Comparison of ENCODE assay signal across 15 cellular contexts in genomic region chr1:4174291-4175200, GRCh38.
"Had no signal": no experiment of that assay in that cellular context is flagged by ENCODE, and none has a peak within 500 bp of the region (broad histone marks: within the 10 kb centered on the region; RNA-seq: fewer than 3 reads in every experiment).

No MANE protein-coding gene starts in this region.

- H3K9me3 ChIP-seq: ovary, thoracic aorta, uterus had no signal

- ATAC-seq: activated naive CD4-positive, alpha-beta T cell treated with anti-CD3 and anti-CD28 coated beads, Interleukin-2, amount 50 U/mL, for 72 hours; activated T-helper 17 cell treated with anti-CD3 and anti-CD28 coated beads, Interleukin-2, amount 50 U/mL, for 72 hours; left colon; stimulated activated naive CD8-positive, alpha-beta T cell treated with anti-CD3 and anti-CD28 coated beads, Interleukin-15, amount 100 ng/mL, for 72 hours; T-helper 17 cell had no signal

- H3K9me3 Mint-ChIP-seq: activated naive CD4-positive, alpha-beta T cell treated with anti-CD3 and anti-CD28 coated beads, Interleukin-2, amount 50 U/mL, for 72 hours; activated T-helper 17 cell treated with anti-CD3 and anti-CD28 coated beads, Interleukin-2, amount 50 U/mL, for 72 hours; dendritic cell treated with granulocyte-macrophage colony-stimulating factor and Interleukin-4, amounts not matched to agents 40 ng/mL and 50 ng/mL, for 4 days; nephron; stimulated activated naive CD8-positive, alpha-beta T cell treated with anti-CD3 and anti-CD28 coated beads, Interleukin-15, amount 100 ng/mL, for 72 hours had no signal

- H3K27ac Mint-ChIP-seq: activated T-helper 17 cell treated with anti-CD3 and anti-CD28 coated beads, Interleukin-2, amount 50 U/mL, for 72 hours; dendritic cell treated with granulocyte-macrophage colony-stimulating factor and Interleukin-4, amounts not matched to agents 40 ng/mL and 50 ng/mL, for 4 days; nephron; T-helper 17 cell had no signal

- DNase-seq: activated CD4-positive, CD25-positive, alpha-beta regulatory T cell; amniotic stem cell; hippocampal formation; left colon; ovary; stimulated activated CD4-positive, alpha-beta T cell treated with anti-CD3 and anti-CD28 coated beads, Interleukin-4, amount 100 ng/mL, for 4 hours; stimulated activated naive CD8-positive, alpha-beta T cell treated with anti-CD3 and anti-CD28 coated beads, Interleukin-15, amount 100 ng/mL, for 72 hours; T-helper 17 cell; uterus had no signal

- H3K4me1 ChIP-seq: uterus had no signal

- H3K4me3 Mint-ChIP-seq: activated T-helper 17 cell treated with anti-CD3 and anti-CD28 coated beads, Interleukin-2, amount 50 U/mL, for 72 hours; brain; dendritic cell treated with granulocyte-macrophage colony-stimulating factor and Interleukin-4, amounts not matched to agents 40 ng/mL and 50 ng/mL, for 4 days; nephron; stimulated activated naive CD8-positive, alpha-beta T cell treated with anti-CD3 and anti-CD28 coated beads, Interleukin-15, amount 100 ng/mL, for 72 hours; T-helper 17 cell had no signal

- H3K27ac ChIP-seq: ovary, thoracic aorta, uterus had no signal

- H3K36me3 Mint-ChIP-seq: activated naive CD4-positive, alpha-beta T cell treated with anti-CD3 and anti-CD28 coated beads, Interleukin-2, amount 50 U/mL, for 72 hours; brain had no signal

- H3K36me3 ChIP-seq: ovary, thoracic aorta, uterus had no signal

- H3K4me1 Mint-ChIP-seq: activated T-helper 17 cell treated with anti-CD3 and anti-CD28 coated beads, Interleukin-2, amount 50 U/mL, for 72 hours; T-helper 17 cell had no signal

- H3K27me3 ChIP-seq: ovary, uterus had no signal

- H3K4me3 ChIP-seq: ovary, thoracic aorta, uterus had no signal
